15 cellular contexts compared by ENCODE assay signal in the genomic region with DNA sequence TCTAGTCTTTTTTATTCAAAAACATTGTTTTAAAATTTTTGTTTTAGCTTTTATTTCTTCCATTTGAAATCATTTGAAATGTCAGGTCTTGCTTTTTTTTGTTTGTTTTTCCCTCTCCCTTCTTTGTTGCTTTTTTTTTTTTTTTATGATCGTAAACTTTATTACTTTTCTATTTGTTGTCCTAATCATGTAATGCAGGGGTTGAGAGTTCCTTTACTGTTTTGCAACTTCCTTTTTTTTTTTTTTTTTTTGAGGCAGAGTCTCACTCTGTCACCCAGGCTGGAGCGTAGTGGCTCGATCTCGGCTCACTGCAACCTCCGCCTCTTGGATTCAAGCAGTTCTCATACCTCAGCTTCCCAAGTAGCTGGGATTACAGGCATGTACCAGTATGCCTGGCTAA. TPM values are rescaled to one million over a fixed set of nuclear protein-coding genes. Genes with fewer than 3 reads are reported as not detected.
DNase-seq lines count a peak whose midpoint lies in the region; ATAC-seq and TF ChIP-seq lines count a peak whose summit lies in the region.
"Had no signal": no experiment of that assay in that cellular context is flagged by ENCODE, and none has a peak within 500 bp of the region (broad histone marks: within the 10 kb centered on the region; RNA-seq: fewer than 3 reads in every experiment).

No MANE protein-coding gene starts in this region.

- H3K9me3 Mint-ChIP-seq in osteocyte (ENCODE audit: unreplicated experiment): peaks cover 5% of the 10 kb centered on the region
- H3K9me3 Mint-ChIP-seq: activated T-helper 2 cell treated with anti-CD3 and anti-CD28 coated beads, Interferon-gamma antibody, Interleukin-2, Interleukin-4, amounts not matched to agents 10 μg/mL and 5 μg/mL and 100 μg/mL, durations not matched to agents 14 hours and 24 hours and 36 hours; CD8-positive, alpha-beta T cell had no signal

- peaks cover 3% of the 10 kb centered on the region for H3K4me1 Mint-ChIP-seq in osteocyte (ENCODE audit: unreplicated experiment)

- peaks cover 0 to 10% (median 6%) of the 10 kb centered on the region in 12 donors for H3K4me1 ChIP-seq in heart left ventricle
- H3K4me1 ChIP-seq: ascending aorta had no signal

- H3K27me3 Mint-ChIP-seq in osteocyte (ENCODE audit: unreplicated experiment): no peaks in the 10 kb centered on the region

- TF ChIP-seq CTCF in heart left ventricle (IDR thresholded peaks at IDR 0.05): no peak
- no peak for TF ChIP-seq CTCF in osteocyte (IDR thresholded peaks at IDR 0.05)

- H3K27ac ChIP-seq in heart left ventricle: peak overlapping the region in 3 of 12 donors; percentile 22 to 24 (median 23)
- H3K27ac ChIP-seq: ascending aorta, vagina had no signal

- ATAC-seq in heart left ventricle: peak; percentile 11 to 33 (median 24)
- ATAC-seq: CD8-positive, alpha-beta T cell; PC-3; stimulated activated naive CD8-positive, alpha-beta T cell treated with anti-CD3 and anti-CD28 coated beads, Interleukin-15, Interleukin-2, amounts not matched to agents 100 U/mL and 50 U/mL, for 24 hours had no signal

- in situ Hi-C loops in KBM-7 (cut with MboI; ENCODE audit: low pct_unique_long_range_greater_than_20kb, low sequenced_read_pairs): no loop called here

- no peak overlapping the region for H3K4me3 Mint-ChIP-seq in osteocyte (ENCODE audit: unreplicated experiment)
- H3K4me3 Mint-ChIP-seq: CD8-positive, alpha-beta T cell had no signal

- TF ChIP-seq POLR2A in heart left ventricle (IDR thresholded peaks at IDR 0.05): no peak

- H3K27ac Mint-ChIP-seq in osteocyte (ENCODE audit: unreplicated experiment): peak overlapping the region; percentile 3
- H3K27ac Mint-ChIP-seq: activated T-helper 2 cell treated with anti-CD3 and anti-CD28 coated beads, Interferon-gamma antibody, Interleukin-2, Interleukin-4, amounts not matched to agents 10 μg/mL and 5 μg/mL and 100 μg/mL, durations not matched to agents 14 hours and 24 hours and 36 hours had no signal

- H3K27me3 ChIP-seq in heart left ventricle: no peaks in the 10 kb centered on the region
- H3K27me3 ChIP-seq: ascending aorta, dorsolateral prefrontal cortex, vagina had no signal

- WGBS in heart left ventricle, 4 donors: 70 to 85% (median 79%) methylated on average over 5 of the region's 5 CpGs

- DNase-seq in KBM-7 (peak; percentile 65), OCI-M1 (lab: John Stamatoyannopoulos, UW) (peak; percentile 88), heart left ventricle (peak in 1 of 5 donors; percentile 39), osteocyte (ENCODE audit: extremely low spot score, unreplicated experiment) (no peak), kidney tubule cell (ENCODE audit: low spot score) (no peak), middle frontal gyrus (ENCODE audit: extremely low spot score, low spot score) (no peak)
- no peak for DNase-seq in NK-92 treated with Interleukin-12 subunit alpha and Interleukin-12 subunit beta, amount 100 ng/mL, for 24 hours (lab: John Stamatoyannopoulos, UW)
- DNase-seq: activated CD4-positive, alpha-beta T cell treated with anti-CD3 and anti-CD28 coated beads, Interleukin-2, amount 50 U/mL, for 4 hours; CD8-positive, alpha-beta T cell; dorsolateral prefrontal cortex; PC-3; stimulated activated naive CD8-positive, alpha-beta T cell treated with anti-CD3 and anti-CD28 coated beads, Interleukin-15, Interleukin-2, amounts not matched to agents 100 U/mL and 50 U/mL, for 24 hours had no signal

- H3K4me3 ChIP-seq in heart left ventricle: no peak overlapping the region
- H3K4me3 ChIP-seq: ascending aorta, dorsolateral prefrontal cortex, vagina had no signal

- H3K36me3 Mint-ChIP-seq in osteocyte (ENCODE audit: unreplicated experiment): peaks cover 51% of the 10 kb centered on the region

- H3K36me3 ChIP-seq in heart left ventricle: peaks cover 0 to 46% (median 34%) of the 10 kb centered on the region in 9 donors

- intact Hi-C loops in heart left ventricle (cut with DNase I): no loop called here

- H3K9me3 ChIP-seq in heart left ventricle: no peaks in the 10 kb centered on the region
- H3K9me3 ChIP-seq: ascending aorta, vagina had no signal

RNA-seq across cellular contexts. Expression of a gene that starts 24.8 kb away (rescaled TPM):
- 10 to 100 TPM; 24.7 to 95.2 (median 60.6) TPM for total RNA-seq in heart left ventricle
- 10 to 100 TPM; 27.5 to 38.5 TPM for polyA plus RNA-seq in heart left ventricle
- total RNA-seq in osteocyte: 123 and 130 TPM in 2 replicates

Comparison
In these comparisons a context has a peak if more than half of its experiments do, and no peak if none do; other contexts are left out.
1. DNase-seq: peak in KBM-7 (single experiment) and OCI-M1 (single experiment); none in osteocyte (single experiment), kidney tubule cell (single experiment), NK-92 treated with Interleukin-12 subunit alpha and Interleukin-12 subunit beta, amount 100 ng/mL, for 24 hours (single experiment) and middle frontal gyrus (single experiment).